Comparison of ENCODE assay signal across 1 cellular context in genomic region chr7:141695803-141696289, GRCh38.
TF ChIP-seq lines count a peak whose summit lies in the region.

No MANE protein-coding gene starts in this region.

TF ChIP-seq in HepG2, 621 proteins besides CTCF, POLR2A, EP300 and RAD21 (continues in another document):
- TF ChIP-seq, protein P1, sequence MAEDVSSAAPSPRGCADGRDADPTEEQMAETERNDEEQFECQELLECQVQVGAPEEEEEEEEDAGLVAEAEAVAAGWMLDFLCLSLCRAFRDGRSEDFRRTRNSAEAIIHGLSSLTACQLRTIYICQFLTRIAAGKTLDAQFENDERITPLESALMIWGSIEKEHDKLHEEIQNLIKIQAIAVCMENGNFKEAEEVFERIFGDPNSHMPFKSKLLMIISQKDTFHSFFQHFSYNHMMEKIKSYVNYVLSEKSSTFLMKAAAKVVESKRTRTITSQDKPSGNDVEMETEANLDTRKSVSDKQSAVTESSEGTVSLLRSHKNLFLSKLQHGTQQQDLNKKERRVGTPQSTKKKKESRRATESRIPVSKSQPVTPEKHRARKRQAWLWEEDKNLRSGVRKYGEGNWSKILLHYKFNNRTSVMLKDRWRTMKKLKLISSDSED (CRISPR knock-in tag; IDR thresholded peaks at IDR 0.05), result no peak
- TF ChIP-seq BCL3 (CRISPR knock-in tag; IDR thresholded peaks at IDR 0.05) (no peak), ZNF10 (CRISPR knock-in tag; IDR thresholded peaks at IDR 0.05; ENCODE audit: borderline replicate concordance, low read depth) (no peak), ELF1 (CRISPR knock-in tag; IDR thresholded peaks at IDR 0.05) (peak; percentile 36; the same call in 1 of the 2 replicates), RFX1 (IDR thresholded peaks at IDR 0.05) (no peak), KLF11 (CRISPR knock-in tag; IDR thresholded peaks at IDR 0.05) (no peak), JDP2 (CRISPR knock-in tag; IDR thresholded peaks at IDR 0.05; ENCODE audit: borderline replicate concordance) (no peak), ZNF143 (CRISPR knock-in tag; IDR thresholded peaks at IDR 0.05) (no peak), HNRNPUL1 (IDR thresholded peaks at IDR 0.05; ENCODE audit: low read depth, low read length) (no peak), HNRNPL (IDR thresholded peaks at IDR 0.05; ENCODE audit: low read depth, low read length) (0 out of 2 replicates have a peak, but pooled peaks have one; percentile 43), ZNF24 (IDR thresholded peaks at IDR 0.05) (no peak), ZNF703 (CRISPR knock-in tag; IDR thresholded peaks at IDR 0.05; ENCODE audit: borderline replicate concordance) (0 out of 2 replicates have a peak, but pooled peaks have one; percentile 56), JUNB (CRISPR knock-in tag; IDR thresholded peaks at IDR 0.05; ENCODE audit: borderline replicate concordance) (no peak), ZNF282 (IDR thresholded peaks at IDR 0.05; ENCODE audit: partially characterized antibody) (no peak), SNAPC2 (CRISPR knock-in tag; IDR thresholded peaks at IDR 0.05) (no peak), E2F5 (CRISPR knock-in tag; conservative IDR thresholded peaks at IDR 0.05) (no peak), ZNF468 (CRISPR knock-in tag; IDR thresholded peaks at IDR 0.05) (no peak), ARID2 (CRISPR knock-in tag; IDR thresholded peaks at IDR 0.05; ENCODE audit: borderline replicate concordance) (no peak), SYNCRIP (IDR thresholded peaks at IDR 0.05; ENCODE audit: insufficient read depth, low read depth, low read length) (no peak), JUN (CRISPR knock-in tag; IDR thresholded peaks at IDR 0.05) (0 out of 2 replicates have a peak, but pooled peaks have one; percentile 57), ZNF414 (CRISPR knock-in tag; IDR thresholded peaks at IDR 0.05) (no peak), KAT2B (IDR thresholded peaks at IDR 0.05; ENCODE audit: borderline replicate concordance, low read depth, low read length) (no peak), CBX5 (CRISPR knock-in tag; IDR thresholded peaks at IDR 0.05; ENCODE audit: borderline replicate concordance) (peak; percentile 84; the same call in 1 of the 2 replicates), CBX2 (IDR thresholded peaks at IDR 0.05; ENCODE audit: low read depth, low read length) (no peak), CBX2 (CRISPR knock-in tag; IDR thresholded peaks at IDR 0.05; ENCODE audit: low read depth) (no peak), RXRA (CRISPR knock-in tag; IDR thresholded peaks at IDR 0.05) (peak; percentile 78; the same call in 1 of the 2 replicates), MNT (IDR thresholded peaks at IDR 0.05) (no peak), GTF2F1 (IDR thresholded peaks at IDR 0.05; ENCODE audit: low read length) (no peak), MZF1 (CRISPR knock-in tag; IDR thresholded peaks at IDR 0.05; ENCODE audit: borderline replicate concordance) (no peak), MEF2D (CRISPR knock-in tag; IDR thresholded peaks at IDR 0.05) (no peak), JUND (CRISPR knock-in tag; IDR thresholded peaks at IDR 0.05) (peak; percentile 56; the same call in 1 of the 2 replicates), SNRNP70 (IDR thresholded peaks at IDR 0.05; ENCODE audit: low read depth, low read length) (no peak), HCFC1 (IDR thresholded peaks at IDR 0.05; ENCODE audit: low read depth, low read length) (no peak), KAT8 (CRISPR knock-in tag; IDR thresholded peaks at IDR 0.05) (no peak), ZFP36L1 (CRISPR knock-in tag; IDR thresholded peaks at IDR 0.05) (no peak), FOSL2 (CRISPR knock-in tag; IDR thresholded peaks at IDR 0.05) (peak; percentile 88), ELF3 (CRISPR knock-in tag; IDR thresholded peaks at IDR 0.05) (peak; percentile 44; the same call in 1 of the 2 replicates), XBP1 (CRISPR knock-in tag; IDR thresholded peaks at IDR 0.05) (no peak), ZNF878 (CRISPR knock-in tag; IDR thresholded peaks at IDR 0.05) (no peak), HDAC6 (IDR thresholded peaks at IDR 0.05; ENCODE audit: low read depth, low read length) (no peak)
- TF ChIP-seq, protein P2, sequence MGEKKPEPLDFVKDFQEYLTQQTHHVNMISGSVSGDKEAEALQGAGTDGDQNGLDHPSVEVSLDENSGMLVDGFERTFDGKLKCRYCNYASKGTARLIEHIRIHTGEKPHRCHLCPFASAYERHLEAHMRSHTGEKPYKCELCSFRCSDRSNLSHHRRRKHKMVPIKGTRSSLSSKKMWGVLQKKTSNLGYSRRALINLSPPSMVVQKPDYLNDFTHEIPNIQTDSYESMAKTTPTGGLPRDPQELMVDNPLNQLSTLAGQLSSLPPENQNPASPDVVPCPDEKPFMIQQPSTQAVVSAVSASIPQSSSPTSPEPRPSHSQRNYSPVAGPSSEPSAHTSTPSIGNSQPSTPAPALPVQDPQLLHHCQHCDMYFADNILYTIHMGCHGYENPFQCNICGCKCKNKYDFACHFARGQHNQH (CRISPR knock-in tag; IDR thresholded peaks at IDR 0.05), result peak; percentile 46; the same call in 1 of the 2 replicates
- TF ChIP-seq, protein P3, sequence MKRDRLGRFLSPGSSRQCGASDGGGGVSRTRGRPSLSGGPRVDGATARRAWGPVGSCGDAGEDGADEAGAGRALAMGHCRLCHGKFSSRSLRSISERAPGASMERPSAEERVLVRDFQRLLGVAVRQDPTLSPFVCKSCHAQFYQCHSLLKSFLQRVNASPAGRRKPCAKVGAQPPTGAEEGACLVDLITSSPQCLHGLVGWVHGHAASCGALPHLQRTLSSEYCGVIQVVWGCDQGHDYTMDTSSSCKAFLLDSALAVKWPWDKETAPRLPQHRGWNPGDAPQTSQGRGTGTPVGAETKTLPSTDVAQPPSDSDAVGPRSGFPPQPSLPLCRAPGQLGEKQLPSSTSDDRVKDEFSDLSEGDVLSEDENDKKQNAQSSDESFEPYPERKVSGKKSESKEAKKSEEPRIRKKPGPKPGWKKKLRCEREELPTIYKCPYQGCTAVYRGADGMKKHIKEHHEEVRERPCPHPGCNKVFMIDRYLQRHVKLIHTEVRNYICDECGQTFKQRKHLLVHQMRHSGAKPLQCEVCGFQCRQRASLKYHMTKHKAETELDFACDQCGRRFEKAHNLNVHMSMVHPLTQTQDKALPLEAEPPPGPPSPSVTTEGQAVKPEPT (CRISPR knock-in tag; IDR thresholded peaks at IDR 0.05; ENCODE audit: low read depth), result 0 out of 2 replicates have a peak, but pooled peaks have one; percentile 49
- TF ChIP-seq, protein P4, sequence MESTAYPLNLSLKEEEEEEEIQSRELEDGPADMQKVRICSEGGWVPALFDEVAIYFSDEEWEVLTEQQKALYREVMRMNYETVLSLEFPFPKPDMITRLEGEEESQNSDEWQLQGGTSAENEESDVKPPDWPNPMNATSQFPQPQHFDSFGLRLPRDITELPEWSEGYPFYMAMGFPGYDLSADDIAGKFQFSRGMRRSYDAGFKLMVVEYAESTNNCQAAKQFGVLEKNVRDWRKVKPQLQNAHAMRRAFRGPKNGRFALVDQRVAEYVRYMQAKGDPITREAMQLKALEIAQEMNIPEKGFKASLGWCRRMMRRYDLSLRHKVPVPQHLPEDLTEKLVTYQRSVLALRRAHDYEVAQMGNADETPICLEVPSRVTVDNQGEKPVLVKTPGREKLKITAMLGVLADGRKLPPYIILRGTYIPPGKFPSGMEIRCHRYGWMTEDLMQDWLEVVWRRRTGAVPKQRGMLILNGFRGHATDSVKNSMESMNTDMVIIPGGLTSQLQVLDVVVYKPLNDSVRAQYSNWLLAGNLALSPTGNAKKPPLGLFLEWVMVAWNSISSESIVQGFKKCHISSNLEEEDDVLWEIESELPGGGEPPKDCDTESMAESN (CRISPR knock-in tag; conservative IDR thresholded peaks at IDR 0.05), result no peak
- TF ChIP-seq, protein P5, sequence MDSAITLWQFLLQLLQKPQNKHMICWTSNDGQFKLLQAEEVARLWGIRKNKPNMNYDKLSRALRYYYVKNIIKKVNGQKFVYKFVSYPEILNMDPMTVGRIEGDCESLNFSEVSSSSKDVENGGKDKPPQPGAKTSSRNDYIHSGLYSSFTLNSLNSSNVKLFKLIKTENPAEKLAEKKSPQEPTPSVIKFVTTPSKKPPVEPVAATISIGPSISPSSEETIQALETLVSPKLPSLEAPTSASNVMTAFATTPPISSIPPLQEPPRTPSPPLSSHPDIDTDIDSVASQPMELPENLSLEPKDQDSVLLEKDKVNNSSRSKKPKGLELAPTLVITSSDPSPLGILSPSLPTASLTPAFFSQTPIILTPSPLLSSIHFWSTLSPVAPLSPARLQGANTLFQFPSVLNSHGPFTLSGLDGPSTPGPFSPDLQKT (CRISPR knock-in tag; IDR thresholded peaks at IDR 0.05; ENCODE audit: borderline replicate concordance), result no peak
- TF ChIP-seq, protein P6, sequence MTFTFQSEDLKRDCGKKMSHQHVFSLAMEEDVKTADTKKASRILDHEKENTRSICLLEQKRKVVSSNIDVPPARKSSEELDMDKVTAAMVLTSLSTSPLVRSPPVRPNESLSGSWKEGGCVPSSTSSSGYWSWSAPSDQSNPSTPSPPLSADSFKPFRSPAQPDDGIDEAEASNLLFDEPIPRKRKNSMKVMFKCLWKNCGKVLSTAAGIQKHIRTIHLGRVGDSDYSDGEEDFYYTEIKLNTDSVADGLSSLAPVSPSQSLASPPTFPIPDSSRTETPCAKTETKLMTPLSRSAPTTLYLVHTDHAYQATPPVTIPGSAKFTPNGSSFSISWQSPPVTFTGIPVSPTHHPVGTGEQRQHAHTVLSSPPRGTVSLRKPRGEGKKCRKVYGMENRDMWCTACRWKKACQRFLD (CRISPR knock-in tag; IDR thresholded peaks at IDR 0.05; ENCODE audit: borderline replicate concordance), result no peak
- TF ChIP-seq, protein P7, sequence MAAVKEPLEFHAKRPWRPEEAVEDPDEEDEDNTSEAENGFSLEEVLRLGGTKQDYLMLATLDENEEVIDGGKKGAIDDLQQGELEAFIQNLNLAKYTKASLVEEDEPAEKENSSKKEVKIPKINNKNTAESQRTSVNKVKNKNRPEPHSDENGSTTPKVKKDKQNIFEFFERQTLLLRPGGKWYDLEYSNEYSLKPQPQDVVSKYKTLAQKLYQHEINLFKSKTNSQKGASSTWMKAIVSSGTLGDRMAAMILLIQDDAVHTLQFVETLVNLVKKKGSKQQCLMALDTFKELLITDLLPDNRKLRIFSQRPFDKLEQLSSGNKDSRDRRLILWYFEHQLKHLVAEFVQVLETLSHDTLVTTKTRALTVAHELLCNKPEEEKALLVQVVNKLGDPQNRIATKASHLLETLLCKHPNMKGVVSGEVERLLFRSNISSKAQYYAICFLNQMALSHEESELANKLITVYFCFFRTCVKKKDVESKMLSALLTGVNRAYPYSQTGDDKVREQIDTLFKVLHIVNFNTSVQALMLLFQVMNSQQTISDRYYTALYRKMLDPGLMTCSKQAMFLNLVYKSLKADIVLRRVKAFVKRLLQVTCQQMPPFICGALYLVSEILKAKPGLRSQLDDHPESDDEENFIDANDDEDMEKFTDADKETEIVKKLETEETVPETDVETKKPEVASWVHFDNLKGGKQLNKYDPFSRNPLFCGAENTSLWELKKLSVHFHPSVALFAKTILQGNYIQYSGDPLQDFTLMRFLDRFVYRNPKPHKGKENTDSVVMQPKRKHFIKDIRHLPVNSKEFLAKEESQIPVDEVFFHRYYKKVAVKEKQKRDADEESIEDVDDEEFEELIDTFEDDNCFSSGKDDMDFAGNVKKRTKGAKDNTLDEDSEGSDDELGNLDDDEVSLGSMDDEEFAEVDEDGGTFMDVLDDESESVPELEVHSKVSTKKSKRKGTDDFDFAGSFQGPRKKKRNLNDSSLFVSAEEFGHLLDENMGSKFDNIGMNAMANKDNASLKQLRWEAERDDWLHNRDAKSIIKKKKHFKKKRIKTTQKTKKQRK (IDR thresholded peaks at IDR 0.05; ENCODE audit: low read length), result no peak
- TF ChIP-seq, protein P8, sequence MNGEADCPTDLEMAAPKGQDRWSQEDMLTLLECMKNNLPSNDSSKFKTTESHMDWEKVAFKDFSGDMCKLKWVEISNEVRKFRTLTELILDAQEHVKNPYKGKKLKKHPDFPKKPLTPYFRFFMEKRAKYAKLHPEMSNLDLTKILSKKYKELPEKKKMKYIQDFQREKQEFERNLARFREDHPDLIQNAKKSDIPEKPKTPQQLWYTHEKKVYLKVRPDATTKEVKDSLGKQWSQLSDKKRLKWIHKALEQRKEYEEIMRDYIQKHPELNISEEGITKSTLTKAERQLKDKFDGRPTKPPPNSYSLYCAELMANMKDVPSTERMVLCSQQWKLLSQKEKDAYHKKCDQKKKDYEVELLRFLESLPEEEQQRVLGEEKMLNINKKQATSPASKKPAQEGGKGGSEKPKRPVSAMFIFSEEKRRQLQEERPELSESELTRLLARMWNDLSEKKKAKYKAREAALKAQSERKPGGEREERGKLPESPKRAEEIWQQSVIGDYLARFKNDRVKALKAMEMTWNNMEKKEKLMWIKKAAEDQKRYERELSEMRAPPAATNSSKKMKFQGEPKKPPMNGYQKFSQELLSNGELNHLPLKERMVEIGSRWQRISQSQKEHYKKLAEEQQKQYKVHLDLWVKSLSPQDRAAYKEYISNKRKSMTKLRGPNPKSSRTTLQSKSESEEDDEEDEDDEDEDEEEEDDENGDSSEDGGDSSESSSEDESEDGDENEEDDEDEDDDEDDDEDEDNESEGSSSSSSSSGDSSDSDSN (CRISPR knock-in tag; IDR thresholded peaks at IDR 0.05), result peak; percentile 77
